ENCODE assay signal across 8 cellular contexts in the genomic region with DNA sequence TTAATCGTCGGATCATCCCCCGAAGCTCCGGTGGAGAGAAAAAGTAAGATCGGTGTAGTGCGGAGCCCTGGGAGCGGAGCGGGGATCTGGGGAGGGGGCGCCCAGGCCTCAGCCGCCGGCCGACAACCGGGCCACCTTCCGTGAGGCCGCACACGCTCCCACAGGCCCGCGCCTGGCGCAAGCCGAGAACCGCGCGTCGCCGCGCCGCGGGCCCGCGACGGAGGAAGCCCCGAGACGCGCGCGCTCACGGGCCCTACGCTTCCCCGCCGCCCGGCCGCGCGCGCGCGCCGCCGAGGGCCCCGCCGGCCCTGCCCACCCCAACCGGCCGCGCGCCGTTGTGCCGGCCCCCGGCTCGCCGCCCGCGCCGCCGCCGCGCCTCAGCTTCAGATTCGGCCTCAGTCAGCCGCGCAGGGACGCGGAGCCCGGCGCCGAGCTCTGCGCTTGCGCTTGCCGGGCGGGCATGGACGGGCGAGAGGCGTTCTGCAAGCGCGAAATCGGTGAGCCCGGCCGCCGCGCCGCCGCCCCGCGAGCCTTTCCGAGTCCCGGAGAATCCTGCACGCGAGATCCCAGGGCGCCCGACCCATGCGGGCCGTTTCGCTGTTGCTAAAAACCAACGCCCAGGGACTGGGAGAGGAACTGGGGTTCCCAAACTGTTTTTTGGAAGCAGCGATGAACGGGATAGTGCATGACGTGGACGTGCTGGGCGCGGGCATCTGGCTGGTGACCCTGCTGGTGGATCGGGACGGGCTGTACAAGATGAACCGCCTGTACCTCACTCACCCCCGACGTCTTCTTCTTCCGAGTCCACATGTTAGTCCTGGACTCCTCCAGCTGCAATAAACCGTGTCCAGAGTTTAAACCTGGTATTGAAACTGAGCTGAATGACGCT. TPM values are rescaled to one million over a fixed set of nuclear protein-coding genes. Genes with fewer than 3 reads are reported as not detected.
DNase-seq lines count a peak whose midpoint lies in the region; ATAC-seq and TF ChIP-seq lines count a peak whose summit lies in the region.

No MANE protein-coding gene starts in this region.

- H3K4me1 ChIP-seq in ascending aorta (no peaks in the 10 kb centered on the region), vagina (peaks cover 7% of the 10 kb centered on the region)

- peak; percentile 89 for ATAC-seq in HG02759 (IDR thresholded peaks at IDR 0.05; ENCODE audit: unreplicated experiment)

- no peak for TF ChIP-seq POLR2A in vagina (IDR thresholded peaks at IDR 0.05)

- H3K27ac ChIP-seq in ascending aorta = peak overlapping the region; percentile 81 to 87
- peak overlapping the region; percentile 93 for H3K27ac ChIP-seq in vagina

- H3K36me3 ChIP-seq in ascending aorta (no peaks in the 10 kb centered on the region), vagina (no peaks in the 10 kb centered on the region)

- intact Hi-C loops in ascending aorta (cut with DNase I) (loop anchor here (1.0 to 5.0 kb wide), 3 partner anchors 73 to 373 kb away; a partner anchor contains a TSS), vagina (cut with DNase I) (no loop called here)

- in situ Hi-C loops in GM13977 (cut with MboI; ENCODE audit: low pct_unique_long_range_greater_than_20kb, low sequenced_read_pairs, unreplicated experiment) = no loop called here

- H3K4me3 ChIP-seq in ascending aorta = peak overlapping the region; percentile 74 to 89
- H3K4me3 ChIP-seq in vagina = peak overlapping the region; percentile 63 to 78

- no peaks in the 10 kb centered on the region for H3K27me3 ChIP-seq in ascending aorta
- H3K27me3 ChIP-seq in vagina = no peaks in the 10 kb centered on the region

- H3K9me3 ChIP-seq in ascending aorta (no peaks in the 10 kb centered on the region), vagina (no peaks in the 10 kb centered on the region)

- DNase-seq in GM13977 (ENCODE audit: low spot score) (peak; percentile 97), NCI-H128 (lab: John Stamatoyannopoulos, UW; ENCODE audit: unreplicated experiment) (peak; percentile 60), T-helper 2 cell (peak; percentile 70 to 94 (median 78)), ascending aorta (ENCODE audit: low spot score in 2 of 2) (peak; percentile 29 to 91), hepatic stellate cell (ENCODE audit: low spot score) (peak; percentile 92), renal cortical epithelial cell (ENCODE audit: low read depth) (peak; percentile 48), vagina (ENCODE audit: extremely low spot score in 2 of 2) (no peak)

- no peak for TF ChIP-seq CTCF in GM13977 (IDR thresholded peaks at IDR 0.05; ENCODE audit: extremely low read depth, insufficient read depth, missing control alignments)
- TF ChIP-seq CTCF in ascending aorta (IDR thresholded peaks at IDR 0.05) = no peak
- no peak for TF ChIP-seq CTCF in vagina (IDR thresholded peaks at IDR 0.05)

RNA-seq across cellular contexts. Expression of a gene that starts 28.0 kb away (rescaled TPM):
- total RNA-seq in ascending aorta (not detected), renal cortical epithelial cell (0.17 and 2.7 TPM in 2 replicates), vagina (3.4 TPM)

Comparison
In these comparisons a context has a peak if more than half of its experiments do, and no peak if none do; other contexts are left out.
1. DNase-seq: peak in GM13977 (single experiment), NCI-H128 (single experiment), T-helper 2 cell (5 of 5), ascending aorta (2 of 2), hepatic stellate cell (single experiment) and renal cortical epithelial cell (single experiment); none in vagina (0 of 2).